Comparison of ENCODE assay signal across 14 cellular contexts in genomic region chr2:174586896-174587295, GRCh38. TPM values are rescaled to one million over a fixed set of nuclear protein-coding genes. Genes with fewer than 3 reads are reported as not detected.
DNase-seq lines count a peak whose midpoint lies in the region.
"Had no signal": no experiment of that assay in that cellular context is flagged by ENCODE, and none has a peak within 500 bp of the region (broad histone marks: within the 10 kb centered on the region; RNA-seq: fewer than 3 reads in every experiment).

No MANE protein-coding gene starts in this region.

- H3K9me3 Mint-ChIP-seq in activated naive CD8-positive, alpha-beta T cell (ENCODE audit: low read depth), result no peaks in the 10 kb centered on the region

- H3K27me3 Mint-ChIP-seq in activated naive CD8-positive, alpha-beta T cell, result no peaks in the 10 kb centered on the region

- no peaks in the 10 kb centered on the region for H3K9me3 ChIP-seq in BLaER1
- H3K9me3 ChIP-seq: gastroesophageal sphincter, uterus had no signal

- H3K23ac ChIP-seq in mesendoderm (ENCODE audit: low read length), result no peak overlapping the region

- H2AK5ac ChIP-seq in mesendoderm (ENCODE audit: low read length), result no peak overlapping the region

- no peaks in the 10 kb centered on the region for H3K27me3 ChIP-seq in BLaER1
- H3K27me3 ChIP-seq in mesendoderm (ENCODE audit: insufficient read depth, low read length, poor library complexity), result no peaks in the 10 kb centered on the region
- H3K27me3 ChIP-seq: gastroesophageal sphincter, uterus had no signal

- no peak overlapping the region for H3K18ac ChIP-seq in mesendoderm (ENCODE audit: low read length)

- no peak overlapping the region for H3K4ac ChIP-seq in mesendoderm (ENCODE audit: low read depth, low read length)

- H3K36me3 ChIP-seq in BLaER1 (peaks cover 93% of the 10 kb centered on the region), mesendoderm (ENCODE audit: control insufficient read depth, insufficient read depth, low read length) (no peaks in the 10 kb centered on the region)
- H3K36me3 ChIP-seq: uterus had no signal

- peaks cover 98% of the 10 kb centered on the region for H3K4me1 Mint-ChIP-seq in activated naive CD8-positive, alpha-beta T cell (ENCODE audit: low read depth)

- no peak overlapping the region for H4K8ac ChIP-seq in mesendoderm (ENCODE audit: low read depth, low read length)

- no peaks in the 10 kb centered on the region for H3K79me1 ChIP-seq in mesendoderm (ENCODE audit: low read length)

- no peak overlapping the region for H2BK120ac ChIP-seq in mesendoderm (ENCODE audit: low read depth, low read length)

- no peak overlapping the region for H2BK5ac ChIP-seq in mesendoderm (ENCODE audit: low read length)

- H3K4me2 ChIP-seq in BLaER1 (no peak overlapping the region), mesendoderm (ENCODE audit: low read length) (no peak overlapping the region)

- no peaks in the 10 kb centered on the region for H3K79me2 ChIP-seq in mesendoderm (ENCODE audit: control insufficient read depth, insufficient read depth, low read length)

- H3K36me3 Mint-ChIP-seq in activated naive CD8-positive, alpha-beta T cell, result peaks cover 14% of the 10 kb centered on the region

- peak overlapping the region; percentile 57; the same call in 1 of the 2 replicates for H3K27ac ChIP-seq in BLaER1
- H3K27ac ChIP-seq in mesendoderm (ENCODE audit: low read depth, low read length), result no peak overlapping the region

- no peak overlapping the region for H2BK15ac ChIP-seq in mesendoderm (replicated peaks; ENCODE audit: low read depth)

- H3K56ac ChIP-seq in mesendoderm (ENCODE audit: low read length), result peak overlapping the region; percentile 69

- no peak overlapping the region for H3K4me3 Mint-ChIP-seq in activated naive CD8-positive, alpha-beta T cell

- WGBS in mesendoderm (ENCODE audit: extremely low coverage, insufficient coverage, low lambda C conversion rate), result no CpG with 5 or more reads among the region's 4 CpGs

- DNase-seq in EL (peak; percentile 21), mesendoderm (peak; percentile 30), GDM1 (lab: John Stamatoyannopoulos, UW) (no peak), KG1 (lab: John Stamatoyannopoulos, UW) (no peak), NCI-H510A treated with DMSO at 0.1 percent for 48 hours (lab: John Stamatoyannopoulos, UW) (no peak), DMS79 (lab: John Stamatoyannopoulos, UW) (no peak)
- DNase-seq: Karpas-422; nucleus accumbens; stimulated activated CD4-positive, alpha-beta T cell treated with anti-CD3 and anti-CD28 coated beads, Interleukin-4, amount 100 ng/mL, for 4 hours; T-helper 9 cell; uterus had no signal

- H3K4me1 ChIP-seq in BLaER1 (peaks cover 59% of the 10 kb centered on the region), mesendoderm (ENCODE audit: control insufficient read depth, low read depth, low read length) (peaks cover 12% of the 10 kb centered on the region)

- H3K4me3 ChIP-seq in BLaER1, result no peak overlapping the region
- no peak overlapping the region for H3K4me3 ChIP-seq in mesendoderm (ENCODE audit: low read length)
- H3K4me3 ChIP-seq: gastroesophageal sphincter, uterus had no signal

- H3K27ac Mint-ChIP-seq in activated naive CD8-positive, alpha-beta T cell, result peak overlapping the region; percentile 96

- H3K9ac ChIP-seq in BLaER1 (no peak overlapping the region), mesendoderm (ENCODE audit: low read length) (no peak overlapping the region)

- H4K5ac ChIP-seq in mesendoderm (ENCODE audit: low read length), result no peak overlapping the region

- peaks cover 70% of the 10 kb centered on the region for H4K20me1 ChIP-seq in BLaER1

RNA-seq across cellular contexts. Expression of gene WIPF1, which starts 10.7 kb away (rescaled TPM):
- 11.6 TPM for polyA plus RNA-seq in mesendoderm (2013, experiment 1 of 2)
- polyA plus RNA-seq in mesendoderm (2013, experiment 2 of 2), result 12.1 TPM

Comparison
In these comparisons a context has a peak if more than half of its experiments do, and no peak if none do; other contexts are left out.
1. DNase-seq: peak in EL (single experiment) and mesendoderm (single experiment); none in GDM1 (single experiment), KG1 (single experiment), NCI-H510A treated with DMSO at 0.1 percent for 48 hours (single experiment) and DMS79 (single experiment).